ENCODE assay signal across 2 cellular contexts in genomic region chr1:121587230-121587569, GRCh38.
TF ChIP-seq lines count a peak whose summit lies in the region.

No MANE protein-coding gene starts in this region.

TF ChIP-seq in HepG2, 621 proteins besides CTCF, POLR2A, EP300 and RAD21:
- TF ChIP-seq HMGA1 (CRISPR knock-in tag; conservative IDR thresholded peaks at IDR 0.05) (no peak), PRDM10 (CRISPR knock-in tag; IDR thresholded peaks at IDR 0.05; ENCODE audit: low read depth) (no peak), ZBTB38 (CRISPR knock-in tag; IDR thresholded peaks at IDR 0.05) (peak; percentile 47; the same call in 1 of the 2 replicates), ZNF18 (CRISPR knock-in tag; IDR thresholded peaks at IDR 0.05; ENCODE audit: insufficient replicate concordance) (peak; percentile 17), YEATS2 (CRISPR knock-in tag; IDR thresholded peaks at IDR 0.05; ENCODE audit: borderline replicate concordance) (no peak), SRY (CRISPR knock-in tag; IDR thresholded peaks at IDR 0.05) (0 out of 2 replicates have a peak, but pooled peaks have one; percentile 48), ZNF687 (CRISPR knock-in tag; IDR thresholded peaks at IDR 0.05) (peak; percentile 53; the same call in 1 of the 2 replicates), ZNF354B (CRISPR knock-in tag; IDR thresholded peaks at IDR 0.05) (no peak), DZIP1 (CRISPR knock-in tag; IDR thresholded peaks at IDR 0.05) (0 out of 2 replicates have a peak, but pooled peaks have one; percentile 45), ZNF263 (CRISPR knock-in tag; IDR thresholded peaks at IDR 0.05) (no peak)
TF ChIP-seq in HepG2: peak in this region for 5.

TF ChIP-seq in K562, 482 proteins besides CTCF, POLR2A, EP300 and RAD21:
- TF ChIP-seq HNRNPUL1 (IDR thresholded peaks at IDR 0.05; ENCODE audit: low read length): no peak
- no peak for TF ChIP-seq NR4A1 (CRISPR knock-in tag; IDR thresholded peaks at IDR 0.05)
- 0 out of 2 replicates have a peak, but pooled peaks have one; percentile 5 for TF ChIP-seq NR4A1 (tag; IDR thresholded peaks at IDR 0.05)
